ENCODE assay signal across 1 cellular context in genomic region chr18:3468833-3469232, GRCh38.
TF ChIP-seq lines count a peak whose summit lies in the region.

No MANE protein-coding gene starts in this region.

TF ChIP-seq in WTC11, 78 proteins besides CTCF, POLR2A, EP300 and RAD21 (continued from another document):
- no peak for TF ChIP-seq PRDM15 (CRISPR knock-in tag; IDR thresholded peaks at IDR 0.05)
- no peak for TF ChIP-seq NR1H2 (CRISPR knock-in tag; IDR thresholded peaks at IDR 0.05)
- TF ChIP-seq ZNF121 (CRISPR knock-in tag; IDR thresholded peaks at IDR 0.05) = no peak
- TF ChIP-seq SP1 (CRISPR knock-in tag; conservative IDR thresholded peaks at IDR 0.05) = no peak
- no peak for TF ChIP-seq ZNF281 (CRISPR knock-in tag; IDR thresholded peaks at IDR 0.05)
- no peak for TF ChIP-seq HMGA2 (CRISPR knock-in tag; IDR thresholded peaks at IDR 0.05)
- TF ChIP-seq SOX15 (CRISPR knock-in tag; IDR thresholded peaks at IDR 0.05) = no peak
- no peak for TF ChIP-seq ZBTB43 (CRISPR knock-in tag; IDR thresholded peaks at IDR 0.05)
